24 cellular contexts compared by ENCODE assay signal in the genomic region with DNA sequence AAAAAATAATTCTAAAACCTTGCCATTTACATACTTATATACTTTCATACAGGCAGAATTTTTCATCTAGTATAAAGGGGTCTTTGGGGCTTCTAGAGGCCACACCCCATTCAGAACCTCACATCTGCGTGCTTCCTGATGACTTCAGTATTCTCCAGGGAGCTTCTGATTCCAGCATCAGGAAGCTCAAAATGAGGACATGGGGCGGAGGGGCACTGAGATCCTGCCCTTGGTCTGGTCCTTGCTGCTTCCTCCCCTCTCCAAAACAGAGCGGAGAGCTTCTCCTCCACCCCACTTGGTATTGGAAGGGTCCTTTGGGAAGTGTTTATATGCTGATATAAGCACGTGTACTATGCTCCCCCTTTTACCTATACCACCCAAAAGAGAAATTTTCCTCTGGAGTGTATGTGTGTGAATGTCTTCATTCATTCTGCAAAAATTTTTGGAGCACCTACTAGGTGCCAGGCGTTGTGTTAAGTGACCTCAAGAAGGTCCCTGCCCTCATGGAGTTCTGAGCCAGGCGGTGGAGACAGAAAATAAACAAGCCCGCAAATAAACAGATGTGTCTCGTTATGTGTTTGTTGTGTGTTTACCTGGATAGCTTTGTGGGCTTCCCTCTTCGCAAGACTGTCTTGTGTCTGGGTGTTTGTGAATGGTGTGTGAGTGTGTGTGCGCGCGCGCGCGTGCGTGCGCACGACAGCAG. TPM values are rescaled to one million over a fixed set of nuclear protein-coding genes. Genes with fewer than 3 reads are reported as not detected.
DNase-seq lines count a peak whose midpoint lies in the region; ATAC-seq, FAIRE-seq and TF ChIP-seq lines count a peak whose summit lies in the region.
"Had no signal": no experiment of that assay in that cellular context is flagged by ENCODE, and none has a peak within 500 bp of the region (broad histone marks: within the 10 kb centered on the region; RNA-seq: fewer than 3 reads in every experiment).

No MANE protein-coding gene starts in this region.

- no peak overlapping the region for H3K27ac Mint-ChIP-seq in stimulated activated naive CD8-positive, alpha-beta T cell treated with anti-CD3 and anti-CD28 coated beads, Interleukin-15, amount 100 ng/mL, for 72 hours
- H3K27ac Mint-ChIP-seq in type B pancreatic cell: no peak overlapping the region
- H3K27ac Mint-ChIP-seq: dendritic cell treated with granulocyte-macrophage colony-stimulating factor and Interleukin-4, amounts not matched to agents 40 ng/mL and 50 ng/mL, for 4 days; mesothelial cell of epicardium; stimulated activated memory B cell treated with anti-CD40 and anti-IgM and Interleukin-4, amounts not matched to agents 10 μg/mL and 1 μg/mL and 100 μg/mL, for 72 hours had no signal

- TF ChIP-seq POLR2A in GM18505 (IDR thresholded peaks at IDR 0.05; ENCODE audit: borderline replicate concordance, extremely low read depth, insufficient read depth, insufficient read length): no peak

- peaks cover 61% of the 10 kb centered on the region for H3K4me1 Mint-ChIP-seq in stimulated activated naive CD8-positive, alpha-beta T cell treated with anti-CD3 and anti-CD28 coated beads, Interleukin-15, amount 100 ng/mL, for 72 hours
- H3K4me1 Mint-ChIP-seq in type B pancreatic cell (ENCODE audit: unreplicated experiment): peaks cover 16% of the 10 kb centered on the region

- DNase-seq in stimulated activated naive CD8-positive, alpha-beta T cell treated with anti-CD3 and anti-CD28 coated beads, Interleukin-15, amount 100 ng/mL, for 72 hours: no peak
- no peak for DNase-seq in stimulated activated naive CD8-positive, alpha-beta T cell treated with anti-CD3 and anti-CD28 coated beads, Interleukin-15, Interleukin-2, amounts not matched to agents 100 U/mL and 50 U/mL, for 24 hours
- DNase-seq in Jurkat, Clone E6-1 (ENCODE audit: low read depth, low spot score): no peak
- DNase-seq in type B pancreatic cell (ENCODE audit: extremely low spot score, unreplicated experiment) (no peak), pancreas (no peak)
- DNase-seq: activated CD4-positive, alpha-beta T cell treated with anti-CD3 and anti-CD28 coated beads for 4 hours; GOT3; NCI-H1105 treated with DMSO at 0.1 percent for 48 hours; NCI-H2081; NCI-H510A; NK-92 treated with Interleukin-12 subunit alpha and Interleukin-12 subunit beta, amount 100 ng/mL, for 24 hours; SHP77 treated with DMSO at 0.1 percent for 48 hours; thyroid gland had no signal

- no peak for FAIRE-seq in pancreas (lab: Jason Lieb, UNC)

- ATAC-seq in stimulated activated naive CD8-positive, alpha-beta T cell treated with anti-CD3 and anti-CD28 coated beads, Interleukin-15, amount 100 ng/mL, for 72 hours: no peak
- ATAC-seq in stimulated activated naive CD8-positive, alpha-beta T cell treated with anti-CD3 and anti-CD28 coated beads, Interleukin-15, Interleukin-2, amounts not matched to agents 100 U/mL and 50 U/mL, for 24 hours: no peak
- ATAC-seq in esophagus mucosa (no peak), pancreas (no peak), GM18505 (IDR thresholded peaks at IDR 0.05; ENCODE audit: unreplicated experiment) (no peak)
- ATAC-seq: stimulated activated memory B cell treated with anti-CD40 and anti-IgM and Interleukin-4, amounts not matched to agents 10 μg/mL and 1 μg/mL and 100 μg/mL, for 72 hours had no signal

- peak overlapping the region; percentile 47 to 57 for H3K4me3 Mint-ChIP-seq in stimulated activated naive CD8-positive, alpha-beta T cell treated with anti-CD3 and anti-CD28 coated beads, Interleukin-15, amount 100 ng/mL, for 72 hours
- peak overlapping the region; percentile 48 for H3K4me3 Mint-ChIP-seq in type B pancreatic cell
- H3K4me3 Mint-ChIP-seq: dendritic cell treated with granulocyte-macrophage colony-stimulating factor and Interleukin-4, amounts not matched to agents 40 ng/mL and 50 ng/mL, for 4 days; mesothelial cell of epicardium; stimulated activated memory B cell treated with anti-CD40 and anti-IgM and Interleukin-4, amounts not matched to agents 10 μg/mL and 1 μg/mL and 100 μg/mL, for 72 hours had no signal

- peaks cover 99% of the 10 kb centered on the region for H3K27me3 Mint-ChIP-seq in stimulated activated naive CD8-positive, alpha-beta T cell treated with anti-CD3 and anti-CD28 coated beads, Interleukin-15, amount 100 ng/mL, for 72 hours
- H3K27me3 Mint-ChIP-seq in type B pancreatic cell: peaks cover 96% of the 10 kb centered on the region

- no peak overlapping the region for H3K9ac ChIP-seq in iPS-15b (ENCODE audit: low read depth, low read length)

- no peaks in the 10 kb centered on the region for H3K36me3 Mint-ChIP-seq in type B pancreatic cell
- H3K36me3 Mint-ChIP-seq: mesothelial cell of epicardium; stimulated activated memory B cell treated with anti-CD40 and anti-IgM and Interleukin-4, amounts not matched to agents 10 μg/mL and 1 μg/mL and 100 μg/mL, for 72 hours had no signal

- H3K27ac ChIP-seq in pancreas: no peak overlapping the region
- H3K27ac ChIP-seq: cardiac muscle cell, thyroid gland had no signal

- TF ChIP-seq CTCF in type B pancreatic cell (conservative IDR thresholded peaks at IDR 0.05) (no peak), pancreas (IDR thresholded peaks at IDR 0.05) (no peak)

- peak overlapping the region; percentile 21; the same call in 1 of the 2 replicates for H3K4me3 ChIP-seq in Jurkat, Clone E6-1 (ENCODE audit: low read length)
- H3K4me3 ChIP-seq in iPS-15b (ENCODE audit: low read depth, low read length): peak overlapping the region; percentile 39
- H3K4me3 ChIP-seq in pancreas: no peak overlapping the region
- H3K4me3 ChIP-seq: cardiac muscle cell, smooth muscle cell, thyroid gland had no signal

- intact Hi-C loops in pancreas (cut with DNase I): no loop called here

- H3K9me3 Mint-ChIP-seq in stimulated activated naive CD8-positive, alpha-beta T cell treated with anti-CD3 and anti-CD28 coated beads, Interleukin-15, amount 100 ng/mL, for 72 hours: no peaks in the 10 kb centered on the region
- no peaks in the 10 kb centered on the region for H3K9me3 Mint-ChIP-seq in type B pancreatic cell
- H3K9me3 Mint-ChIP-seq: dendritic cell treated with granulocyte-macrophage colony-stimulating factor and Interleukin-4, amounts not matched to agents 40 ng/mL and 50 ng/mL, for 4 days; mesothelial cell of epicardium; stimulated activated memory B cell treated with anti-CD40 and anti-IgM and Interleukin-4, amounts not matched to agents 10 μg/mL and 1 μg/mL and 100 μg/mL, for 72 hours had no signal

- no peaks in the 10 kb centered on the region for H3K9me3 ChIP-seq in iPS-15b (ENCODE audit: control insufficient read depth, insufficient read depth, low read length)
- no peaks in the 10 kb centered on the region for H3K9me3 ChIP-seq in pancreas
- H3K9me3 ChIP-seq: thyroid gland had no signal

- H3K36me3 ChIP-seq in iPS-15b (ENCODE audit: control insufficient read depth, insufficient read depth, low read length) (no peaks in the 10 kb centered on the region), pancreas (no peaks in the 10 kb centered on the region)
- H3K36me3 ChIP-seq: cardiac muscle cell, thyroid gland had no signal

- H3K4me1 ChIP-seq in iPS-15b (ENCODE audit: control insufficient read depth, insufficient read depth, low read length) (peaks cover 23% of the 10 kb centered on the region), pancreas (peaks cover 0 to 3% (median 0%) of the 10 kb centered on the region in 3 donors)

- 4 to 7% methylated on average over 18 of the region's 18 CpGs for WGBS in pancreas, 2 donors

- H3K27me3 ChIP-seq in iPS-15b (ENCODE audit: control insufficient read depth, insufficient read depth, low read length) (peaks cover 92% of the 10 kb centered on the region), pancreas (peaks cover 12 to 64% (median 13%) of the 10 kb centered on the region in 4 donors)

RNA-seq across cellular contexts. Expression of a gene that starts 14.0 kb away (rescaled TPM):
- polyA plus RNA-seq in Jurkat, Clone E6-1 (2012; ENCODE audit: insufficient read depth, insufficient read length): not detected
- total RNA-seq in type B pancreatic cell (ENCODE audit: low replicate concordance) (0.12 and 2.9 TPM in 2 replicates), esophagus mucosa (not detected), pancreas (not detected)
- not detected for polyA plus RNA-seq in pancreas
- total RNA-seq: cardiac muscle cell; mesothelial cell of epicardium; renal cortical epithelial cell; smooth muscle cell; T-helper 1 cell treated with Interleukin-12 subunit alpha and Interleukin-12 subunit beta and Interleukin-4 antibody, amounts not matched to agents 30 ng/mL and 1 ng/mL, for 36 hours had no signal
- polyA plus RNA-seq: cardiac muscle cell, neural cell, smooth muscle cell had no signal

Comparison
In these comparisons a context has a peak if more than half of its experiments do, and no peak if none do; other contexts are left out.
1. H3K4me3 ChIP-seq: peak in Jurkat, Clone E6-1 (single experiment) and iPS-15b (single experiment); none in pancreas (0 of 4).